ENCODE assay signal across 9 cellular contexts in genomic region chr15:72636519-72637282, GRCh38. TPM values are rescaled to one million over a fixed set of nuclear protein-coding genes. Genes with fewer than 3 reads are reported as not detected.
DNase-seq lines count a peak whose midpoint lies in the region; ATAC-seq and TF ChIP-seq lines count a peak whose summit lies in the region.
"Not testable (repeated sequence)": the region's sequence is repeated elsewhere in the genome, so short reads cannot be mapped to it uniquely, and the experiment has no call there.
"Had no signal": no experiment of that assay in that cellular context is flagged by ENCODE, and none has a peak within 500 bp of the region (broad histone marks: within the 10 kb centered on the region; RNA-seq: fewer than 3 reads in every experiment).

No MANE protein-coding gene starts in this region.

- not testable (repeated sequence) for H3K27me3 ChIP-seq in BE2C

- intact Hi-C loops in activated CD4-positive, alpha-beta T cell treated with anti-CD3 and anti-CD28 coated beads, Interleukin-2, amount 10 ng/mL, durations not matched to agents 24 days and 14 days (cut with micrococcal nuclease); cardiac septum (cut with DNase I): not testable (repeated sequence)

- not testable (repeated sequence) for H3K9me3 ChIP-seq in BE2C

- H3K27me3 Mint-ChIP-seq in activated CD4-positive, alpha-beta T cell treated with anti-CD3 and anti-CD28 coated beads, Interleukin-2, amount 10 ng/mL, durations not matched to agents 24 days and 14 days; brain; nephron progenitor cell (ENCODE audit: low read depth, poor library complexity): not testable (repeated sequence)

- H3K4me1 ChIP-seq in BE2C, result not testable (repeated sequence)

- H3K36me3 ChIP-seq in BE2C, result not testable (repeated sequence)

- ATAC-seq in GM21723 (IDR thresholded peaks at IDR 0.05; ENCODE audit: unreplicated experiment), result peak; percentile 81

- not testable (repeated sequence) for H3K27ac Mint-ChIP-seq in activated CD4-positive, alpha-beta T cell treated with anti-CD3 and anti-CD28 coated beads, Interleukin-2, amount 10 ng/mL, durations not matched to agents 24 days and 14 days; brain; nephron progenitor cell

- H3K4me1 Mint-ChIP-seq in activated CD4-positive, alpha-beta T cell treated with anti-CD3 and anti-CD28 coated beads, Interleukin-2, amount 10 ng/mL, durations not matched to agents 24 days and 14 days; brain; nephron progenitor cell: not testable (repeated sequence)

- H3K4me3 ChIP-seq in BE2C (ENCODE audit: low read depth, low read length), result peak overlapping the region; percentile 41

- DNase-seq in BE2C, result peak; percentile 75
- peak; percentile 70 for DNase-seq in LHCN-M2 (ENCODE audit: low read depth)
- peak; percentile 92 for DNase-seq in activated CD4-positive, alpha-beta T cell treated with anti-CD3 and anti-CD28 coated beads, Interleukin-2, amount 10 ng/mL, durations not matched to agents 24 days and 14 days
- DNase-seq in cardiac septum (ENCODE audit: low spot score), result peak; percentile 87
- peak; percentile 80 for DNase-seq in nephron progenitor cell
- peak in 2 of 3 experiments; percentile 26 to 35 for DNase-seq in stimulated activated CD4-positive, alpha-beta T cell treated with anti-CD3 and anti-CD28 coated beads, TNF-alpha, amount 100 ng/mL, for 4 hours (ENCODE audit: low read depth in 3 of 3)

- H3K4me3 Mint-ChIP-seq in activated CD4-positive, alpha-beta T cell treated with anti-CD3 and anti-CD28 coated beads, Interleukin-2, amount 10 ng/mL, durations not matched to agents 24 days and 14 days, result peak overlapping the region; percentile 34
- H3K4me3 Mint-ChIP-seq in brain, result peak overlapping the region in 3 of 5 experiments; percentile 63 to 77 (median 74)
- not testable (repeated sequence) for H3K4me3 Mint-ChIP-seq in nephron progenitor cell

- not testable (repeated sequence) for H3K36me3 Mint-ChIP-seq in activated CD4-positive, alpha-beta T cell treated with anti-CD3 and anti-CD28 coated beads, Interleukin-2, amount 10 ng/mL, durations not matched to agents 24 days and 14 days (ENCODE audit: low read depth); brain; nephron progenitor cell (ENCODE audit: low read depth)

- H3K9me3 Mint-ChIP-seq in activated CD4-positive, alpha-beta T cell treated with anti-CD3 and anti-CD28 coated beads, Interleukin-2, amount 10 ng/mL, durations not matched to agents 24 days and 14 days; brain; nephron progenitor cell: not testable (repeated sequence)

- not testable (repeated sequence) for TF ChIP-seq CTCF in BE2C (IDR thresholded peaks at IDR 0.05; ENCODE audit: low read depth, low read length); brain (conservative IDR thresholded peaks at IDR 0.05); nephron progenitor cell (IDR thresholded peaks at IDR 0.05)

RNA-seq across cellular contexts. Expression of gene GOLGA6B, which starts 17.8 kb away (rescaled TPM):
- polyA plus RNA-seq in BE2C (2012; ENCODE audit: insufficient read depth, insufficient read length, low read depth), result not detected
- total RNA-seq in LHCN-M2 (2014; rRNA removed) (not detected in 2 replicates), cardiac septum (not detected)
- polyA plus RNA-seq in LHCN-M2 (2012), result not detected
- total RNA-seq in activated CD4-positive, alpha-beta T cell treated with anti-CD3 and anti-CD28 coated beads, Interleukin-2, amount 10 ng/mL, durations not matched to agents 24 days and 14 days, result not detected in 2 replicates
- not detected for polyA plus RNA-seq in brain (ENCODE audit: insufficient read depth, low read depth, low replicate concordance)
- total RNA-seq: occipital lobe had no signal

RNA-seq across cellular contexts. Expression of gene HIGD2B, which starts 49.3 kb away (rescaled TPM):
- polyA plus RNA-seq in BE2C (2012; ENCODE audit: insufficient read depth, insufficient read length, low read depth), result not detected
- total RNA-seq in LHCN-M2 (2014; rRNA removed) (not detected in 2 replicates), cardiac septum (not detected)
- polyA plus RNA-seq in LHCN-M2 (2012), result 0.05 TPM
- not detected in 2 replicates for total RNA-seq in activated CD4-positive, alpha-beta T cell treated with anti-CD3 and anti-CD28 coated beads, Interleukin-2, amount 10 ng/mL, durations not matched to agents 24 days and 14 days
- not detected for polyA plus RNA-seq in brain (ENCODE audit: insufficient read depth, low read depth, low replicate concordance)

RNA-seq across cellular contexts. Expression of gene BBS4, which starts 49.3 kb away (rescaled TPM):
- polyA plus RNA-seq in BE2C (2012; ENCODE audit: insufficient read depth, insufficient read length, low read depth), result 9.1 TPM
- total RNA-seq in LHCN-M2 (2014; rRNA removed) (18.1 and 20.0 TPM in 2 replicates), cardiac septum (12.1 TPM)
- 10.6 TPM for polyA plus RNA-seq in LHCN-M2 (2012)
- total RNA-seq in activated CD4-positive, alpha-beta T cell treated with anti-CD3 and anti-CD28 coated beads, Interleukin-2, amount 10 ng/mL, durations not matched to agents 24 days and 14 days, result 8.3 and 10.2 TPM in 2 replicates
- polyA plus RNA-seq in brain (ENCODE audit: insufficient read depth, low read depth, low replicate concordance), result 9.9 TPM

Comparison
In these comparisons a context has a peak if more than half of its experiments do, and no peak if none do; other contexts are left out.
1. Peak in every context shown above with its lines: DNase-seq, ATAC-seq and H3K4me3 ChIP-seq.
2. DNase-seq: peak in every context shown above with its lines; median percentile 92 in activated CD4-positive, alpha-beta T cell treated with anti-CD3 and anti-CD28 coated beads, Interleukin-2, amount 10 ng/mL, durations not matched to agents 24 days and 14 days; 87 in cardiac septum; 80 in nephron progenitor cell; 75 in BE2C; 70 in LHCN-M2; 30 in stimulated activated CD4-positive, alpha-beta T cell treated with anti-CD3 and anti-CD28 coated beads, TNF-alpha, amount 100 ng/mL, for 4 hours.